In the genomic region with DNA sequence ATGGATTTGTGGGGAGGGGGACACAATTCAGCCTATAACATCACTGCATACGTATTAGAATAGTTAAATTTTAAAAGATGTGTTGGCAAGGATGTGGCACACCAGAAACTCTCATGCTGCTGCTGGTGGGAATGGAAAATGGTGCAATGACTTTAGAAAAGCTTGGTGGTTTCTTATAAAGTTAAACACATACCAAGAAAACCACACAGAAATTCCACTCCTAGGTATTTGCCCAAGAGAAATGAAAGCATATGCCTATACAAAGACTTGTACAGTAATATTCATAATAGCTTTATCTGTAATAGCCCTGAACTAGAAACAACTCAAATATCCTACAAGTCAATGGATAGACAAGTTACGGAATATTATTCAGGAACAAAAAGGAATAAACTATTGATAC, we compare ENCODE assay signal across 18 cellular contexts.
DNase-seq lines count a peak whose midpoint lies in the region; ATAC-seq and TF ChIP-seq lines count a peak whose summit lies in the region.
"Had no signal": no experiment of that assay in that cellular context is flagged by ENCODE, and none has a peak within 500 bp of the region (broad histone marks: within the 10 kb centered on the region; RNA-seq: fewer than 3 reads in every experiment).

No MANE protein-coding gene starts in this region.

- no peak overlapping the region for H3K27ac Mint-ChIP-seq in Caco-2 (ENCODE audit: unreplicated experiment)
- no peak overlapping the region for H3K27ac Mint-ChIP-seq in activated CD4-positive, alpha-beta memory T cell treated with anti-CD3 and anti-CD28 coated beads for 36 hours
- H3K27ac Mint-ChIP-seq: activated CD4-positive, alpha-beta memory T cell treated with anti-CD3 and anti-CD28 coated beads, Interleukin-2, amount 10 ng/mL, durations not matched to agents 7 days and 5 days; naive thymus-derived CD4-positive, alpha-beta T cell; stimulated activated naive CD8-positive, alpha-beta T cell treated with anti-CD3 and anti-CD28 coated beads, Interleukin-15, Interleukin-2, amounts not matched to agents 100 ng/mL and 50 ng/mL, for 24 hours had no signal

- H3K4me1 Mint-ChIP-seq in Caco-2 (ENCODE audit: low read depth, unreplicated experiment) = no peaks in the 10 kb centered on the region
- no peaks in the 10 kb centered on the region for H3K4me1 Mint-ChIP-seq in activated CD4-positive, alpha-beta memory T cell treated with anti-CD3 and anti-CD28 coated beads for 36 hours (ENCODE audit: low read depth)
- H3K4me1 Mint-ChIP-seq: activated CD4-positive, alpha-beta memory T cell treated with anti-CD3 and anti-CD28 coated beads, Interleukin-2, amount 10 ng/mL, durations not matched to agents 7 days and 5 days; naive thymus-derived CD4-positive, alpha-beta T cell had no signal

- no peaks in the 10 kb centered on the region for H3K79me2 ChIP-seq in GM23248 (ENCODE audit: insufficient read depth)

- POLR2A ChIA-PET in Caco-2 (lab: Charles Lee) = no interaction called here
- POLR2A ChIA-PET in activated CD4-positive, alpha-beta memory T cell treated with anti-CD3 and anti-CD28 coated beads for 36 hours (lab: Charles Lee) = no interaction called here

- no peak for TF ChIP-seq CTCF in foreskin keratinocyte (conservative IDR thresholded peaks at IDR 0.05)
- no peak for TF ChIP-seq CTCF in Caco-2 (IDR thresholded peaks at IDR 0.05; ENCODE audit: insufficient read depth in 1 of 2, low read depth in 1 of 2, low read length in 1 of 2, severe bottlenecking in 1 of 2, unreplicated experiment in 1 of 2)

- H3K36me3 Mint-ChIP-seq in Caco-2 (ENCODE audit: insufficient read depth, unreplicated experiment) = no peaks in the 10 kb centered on the region
- H3K36me3 Mint-ChIP-seq in activated CD4-positive, alpha-beta memory T cell treated with anti-CD3 and anti-CD28 coated beads for 36 hours = no peaks in the 10 kb centered on the region
- H3K36me3 Mint-ChIP-seq: naive thymus-derived CD4-positive, alpha-beta T cell had no signal

- in situ Hi-C loops in ACHN (cut with HindIII; ENCODE audit: low pct_ligation_motif_present, low pct_unique_long_range_greater_than_20kb, low sequenced_read_pairs) = no loop called here
- in situ Hi-C loops in GM23248 (cut with MboI) = no loop called here

- H3K4me1 ChIP-seq in GM23248 (ENCODE audit: insufficient read depth) (no peaks in the 10 kb centered on the region), foreskin keratinocyte (no peaks in the 10 kb centered on the region), Caco-2 (no peaks in the 10 kb centered on the region)
- H3K4me1 ChIP-seq: lower lobe of right lung, uterus had no signal

- H3K9me3 ChIP-seq in GM23248 (ENCODE audit: low read depth) = no peaks in the 10 kb centered on the region
- H3K9me3 ChIP-seq in Caco-2 = no peaks in the 10 kb centered on the region
- H3K9me3 ChIP-seq: lower lobe of right lung, uterus had no signal

- CTCF ChIA-PET in Caco-2 (lab: Charles Lee) = no interaction called here
- CTCF ChIA-PET in activated CD4-positive, alpha-beta memory T cell treated with anti-CD3 and anti-CD28 coated beads for 36 hours (lab: Charles Lee) = no interaction called here

- no peaks in the 10 kb centered on the region for H3F3A ChIP-seq in GM23248 (ENCODE audit: insufficient read depth)

- no peak overlapping the region for H3K4me2 ChIP-seq in GM23248 (ENCODE audit: unreplicated experiment)

- H3K27me3 ChIP-seq in GM23248 (replicated peaks; ENCODE audit: insufficient read depth) (no peaks in the 10 kb centered on the region), foreskin keratinocyte (no peaks in the 10 kb centered on the region), Caco-2 (replicated peaks; ENCODE audit: control insufficient read depth, insufficient read depth, low read length) (no peaks in the 10 kb centered on the region)
- H3K27me3 ChIP-seq: uterus had no signal

- H3K4me3 ChIP-seq in GM23248 (no peak overlapping the region), Caco-2 (ENCODE audit: low read depth, low read length) (no peak overlapping the region)
- H3K4me3 ChIP-seq: lower lobe of right lung, uterus had no signal

- WGBS in GM23248 (ENCODE audit: low coverage in 1 of 2, low lambda C conversion rate in 2 of 2, missing lambda C conversion rate in 2 of 2), 2 experiments = 29 to 35% methylated on average over 2 of the region's 2 CpGs

- H4K20me1 ChIP-seq in GM23248 (ENCODE audit: insufficient read depth) = no peaks in the 10 kb centered on the region

- BruUV-seq in Caco-2 (replicated peaks; lab: Mats Ljungman, UMichigan) = no TSS peak

- H2AFZ ChIP-seq in GM23248 = no peak overlapping the region

- H3K27me3 Mint-ChIP-seq in Caco-2 (ENCODE audit: insufficient read depth, unreplicated experiment) = peaks cover 4% of the 10 kb centered on the region
- no peaks in the 10 kb centered on the region for H3K27me3 Mint-ChIP-seq in activated CD4-positive, alpha-beta memory T cell treated with anti-CD3 and anti-CD28 coated beads for 36 hours
- H3K27me3 Mint-ChIP-seq: activated CD4-positive, alpha-beta memory T cell treated with anti-CD3 and anti-CD28 coated beads, Interleukin-2, amount 10 ng/mL, durations not matched to agents 7 days and 5 days; naive thymus-derived CD4-positive, alpha-beta T cell had no signal

- no peak overlapping the region for H3K9ac ChIP-seq in GM23248

- H3K9me3 Mint-ChIP-seq in Caco-2 (ENCODE audit: unreplicated experiment) = no peaks in the 10 kb centered on the region
- H3K9me3 Mint-ChIP-seq in activated CD4-positive, alpha-beta memory T cell treated with anti-CD3 and anti-CD28 coated beads for 36 hours = no peaks in the 10 kb centered on the region
- H3K9me3 Mint-ChIP-seq: activated CD4-positive, alpha-beta memory T cell treated with anti-CD3 and anti-CD28 coated beads, Interleukin-2, amount 10 ng/mL, durations not matched to agents 7 days and 5 days; stimulated activated naive CD8-positive, alpha-beta T cell treated with anti-CD3 and anti-CD28 coated beads, Interleukin-15, Interleukin-2, amounts not matched to agents 100 ng/mL and 50 ng/mL, for 24 hours had no signal

- no peak overlapping the region for H3K4me3 Mint-ChIP-seq in Caco-2 (ENCODE audit: unreplicated experiment)
- no peak overlapping the region for H3K4me3 Mint-ChIP-seq in activated CD4-positive, alpha-beta memory T cell treated with anti-CD3 and anti-CD28 coated beads for 36 hours
- H3K4me3 Mint-ChIP-seq: activated CD4-positive, alpha-beta memory T cell treated with anti-CD3 and anti-CD28 coated beads, Interleukin-2, amount 10 ng/mL, durations not matched to agents 7 days and 5 days; naive thymus-derived CD4-positive, alpha-beta T cell; stimulated activated naive CD8-positive, alpha-beta T cell treated with anti-CD3 and anti-CD28 coated beads, Interleukin-15, Interleukin-2, amounts not matched to agents 100 ng/mL and 50 ng/mL, for 24 hours had no signal

- DNase-seq in ACHN = peak; percentile 1
- DNase-seq in GM23248 = peak; percentile 6
- DNase-seq in RPMI7951 (ENCODE audit: low read depth) = peak; percentile 11
- peak; percentile 4 to 6 for DNase-seq in foreskin keratinocyte
- no peak for DNase-seq in Caco-2
- DNase-seq in activated CD4-positive, alpha-beta memory T cell treated with anti-CD3 and anti-CD28 coated beads for 36 hours = no peak
- DNase-seq in T-helper 1 cell = no peak
- DNase-seq: activated CD4-positive, alpha-beta memory T cell treated with anti-CD3 and anti-CD28 coated beads, Interleukin-2, amount 10 ng/mL, durations not matched to agents 7 days and 5 days; amygdala; lower lobe of right lung; naive thymus-derived CD4-positive, alpha-beta T cell; NCI-H774; stimulated activated CD4-positive, alpha-beta T cell treated with anti-CD3 and anti-CD28 coated beads, Interleukin-12 subunit alpha, Interleukin-12 subunit beta, amount 100 ng/mL, for 4 hours; SW 1271; uterus had no signal

- H3K9me2 ChIP-seq in GM23248 (ENCODE audit: insufficient read depth) = no peaks in the 10 kb centered on the region

- intact Hi-C loops in Caco-2 (cut with micrococcal nuclease; ENCODE audit: unreplicated experiment) = no loop called here
- intact Hi-C loops in activated CD4-positive, alpha-beta memory T cell treated with anti-CD3 and anti-CD28 coated beads for 36 hours (cut with micrococcal nuclease) = no loop called here

- H3K36me3 ChIP-seq in GM23248 (ENCODE audit: low read depth) = no peaks in the 10 kb centered on the region
- no peaks in the 10 kb centered on the region for H3K36me3 ChIP-seq in Caco-2 (ENCODE audit: control insufficient read depth, insufficient read depth, low read length)
- H3K36me3 ChIP-seq: lower lobe of right lung, uterus had no signal

- ATAC-seq in foreskin keratinocyte (no peak), GM21576 (IDR thresholded peaks at IDR 0.05; ENCODE audit: unreplicated experiment) (no peak)
- ATAC-seq: HCT116; lower lobe of right lung; naive thymus-derived CD4-positive, alpha-beta T cell had no signal

- H3K27ac ChIP-seq in GM23248 (no peak overlapping the region), foreskin keratinocyte (no peak overlapping the region)
- H3K27ac ChIP-seq: lower lobe of right lung, uterus had no signal

Comparison
In these comparisons a context has a peak if more than half of its experiments do, and no peak if none do; other contexts are left out.
1. DNase-seq: peak in ACHN (single experiment), GM23248 (single experiment), RPMI7951 (single experiment) and foreskin keratinocyte (2 of 2); none in Caco-2 (0 of 2), activated CD4-positive, alpha-beta memory T cell treated with anti-CD3 and anti-CD28 coated beads for 36 hours (single experiment) and T-helper 1 cell (0 of 5).